Comparison of ENCODE assay signal across 5 cellular contexts in the genomic region with DNA sequence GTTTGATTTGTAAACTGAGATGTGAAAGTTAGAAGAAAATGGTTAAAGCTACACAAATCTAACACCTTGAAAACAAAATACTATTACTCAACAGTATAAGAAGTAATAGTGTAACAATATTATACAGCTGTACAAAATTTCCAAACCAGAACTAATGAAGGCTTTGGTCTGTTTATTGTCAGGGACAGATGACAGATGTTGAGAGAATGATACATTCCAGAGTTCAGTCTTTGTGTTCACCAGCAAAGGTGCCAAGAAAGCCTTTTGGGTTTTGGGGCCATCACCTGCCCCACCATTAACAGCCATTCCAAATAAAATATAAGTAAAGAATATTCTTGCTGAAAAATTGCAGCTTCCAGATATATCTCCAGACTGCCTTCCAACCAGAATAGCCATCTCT.
"Had no signal": no experiment of that assay in that cellular context is flagged by ENCODE, and none has a peak within 500 bp of the region (broad histone marks: within the 10 kb centered on the region; RNA-seq: fewer than 3 reads in every experiment).

No MANE protein-coding gene starts in this region.

- ATAC-seq: GM23338, HepG2 had no signal

- H3K27ac ChIP-seq: HL-60 had no signal

- H3K4me3 ChIP-seq: GM23338 had no signal

- DNase-seq: H9, HCEC 1CT had no signal
